ENCODE assay signal across 14 cellular contexts in genomic region chr3:128080323-128080898, GRCh38. TPM values are rescaled to one million over a fixed set of nuclear protein-coding genes. Genes with fewer than 3 reads are reported as not detected.
DNase-seq lines count a peak whose midpoint lies in the region; TF ChIP-seq lines count a peak whose summit lies in the region.
"Had no signal": no experiment of that assay in that cellular context is flagged by ENCODE, and none has a peak within 500 bp of the region (broad histone marks: within the 10 kb centered on the region; RNA-seq: fewer than 3 reads in every experiment).

No MANE protein-coding gene starts in this region.

- no peak overlapping the region for H3K4ac ChIP-seq in mesenchymal stem cell (ENCODE audit: low read depth in 1 of 2, low read length in 2 of 2)

- no peak overlapping the region for H3K9ac ChIP-seq in mesenchymal stem cell (ENCODE audit: low read length)

- H3K4me1 ChIP-seq in mesenchymal stem cell (ENCODE audit: control insufficient read depth, insufficient read depth, low read depth, low read length) = peaks cover 55% of the 10 kb centered on the region

- H2AFZ ChIP-seq in mesenchymal stem cell (ENCODE audit: low read depth, low read length) = no peak overlapping the region

- H3K14ac ChIP-seq in mesenchymal stem cell (ENCODE audit: low read length in 2 of 2) = no peak overlapping the region

- no peaks in the 10 kb centered on the region for H3K27me3 ChIP-seq in mesenchymal stem cell (ENCODE audit: control insufficient read depth in 1 of 2, insufficient read depth in 1 of 2, low read length in 2 of 2)
- H3K27me3 ChIP-seq: testis had no signal

- no peak overlapping the region for H2BK5ac ChIP-seq in mesenchymal stem cell (ENCODE audit: low read depth, low read length, poor library complexity, severe bottlenecking)

- H2BK12ac ChIP-seq in mesenchymal stem cell (ENCODE audit: low read length in 2 of 2) = no peak overlapping the region

- H3K23ac ChIP-seq in mesenchymal stem cell (ENCODE audit: low read length in 2 of 2) = no peak overlapping the region

- no peak overlapping the region for H2AK5ac ChIP-seq in mesenchymal stem cell (ENCODE audit: low read length, severe bottlenecking)

- H2BK120ac ChIP-seq in mesenchymal stem cell (ENCODE audit: low read depth, low read length) = no peak overlapping the region

- no peak overlapping the region for H3K4me3 ChIP-seq in cardiac fibroblast (replicated peaks in 1 of 2; ENCODE audit: low read depth in 2 of 2, low read length in 2 of 2)
- H3K4me3 ChIP-seq in mesenchymal stem cell (ENCODE audit: insufficient read depth in 1 of 2, low read depth in 1 of 2, low read length in 2 of 2) = no peak overlapping the region
- H3K4me3 ChIP-seq: psoas muscle, testis had no signal

- DNase-seq in EH (ENCODE audit: low read depth) = peak; percentile 96
- peak; percentile 54 for DNase-seq in MV-4-11 (lab: John Stamatoyannopoulos, UW)
- peak; percentile 70 to 82 for DNase-seq in cardiac fibroblast (ENCODE audit: low read depth in 2 of 2)
- peak; percentile 92 for DNase-seq in mesenchymal stem cell
- DNase-seq in DMS 273 (lab: John Stamatoyannopoulos, UW; ENCODE audit: unreplicated experiment) = no peak
- DNase-seq in effector CD4-positive, alpha-beta T cell = no peak
- DNase-seq in GDM1 (lab: John Stamatoyannopoulos, UW) = no peak
- DNase-seq in Ammon's horn (ENCODE audit: low spot score) = no peak
- DNase-seq: activated CD4-positive, alpha-beta T cell treated with anti-CD3 and anti-CD28 coated beads, Interleukin-2, amount 50 U/mL, for 48 hours; left ventricle myocardium superior; NCI-H510A treated with DMSO at 0.1 percent for 48 hours; psoas muscle; testis had no signal

- no peak overlapping the region for H4K91ac ChIP-seq in mesenchymal stem cell (ENCODE audit: low read length)

- H3K18ac ChIP-seq in mesenchymal stem cell (ENCODE audit: low read depth in 1 of 2, low read length in 2 of 2) = no peak overlapping the region

- peaks cover 6% of the 10 kb centered on the region for H3K79me1 ChIP-seq in mesenchymal stem cell (replicated peaks; ENCODE audit: low read length, poor library complexity, severe bottlenecking)

- no peak overlapping the region for H2BK15ac ChIP-seq in mesenchymal stem cell (ENCODE audit: low read depth, poor library complexity, severe bottlenecking)

- peaks cover 22 to 28% of the 10 kb centered on the region in 2 experiments for H3K36me3 ChIP-seq in mesenchymal stem cell (ENCODE audit: control insufficient read depth in 1 of 2, insufficient read depth in 2 of 2, low read depth in 1 of 2, low read length in 2 of 2)

- no peak for TF ChIP-seq CTCF in cardiac fibroblast (IDR thresholded peaks at IDR 0.05; ENCODE audit: low read depth, low read length)

- 47% methylated on average over 6 of the region's 6 CpGs for WGBS in mesenchymal stem cell

- H3K27ac ChIP-seq in mesenchymal stem cell (ENCODE audit: low read length, poor library complexity, severe bottlenecking) = no peak overlapping the region
- H3K27ac ChIP-seq: epithelial cell of prostate, psoas muscle, testis had no signal

- H3K9me3 ChIP-seq in mesenchymal stem cell (ENCODE audit: control insufficient read depth, low read length) = no peaks in the 10 kb centered on the region
- H3K9me3 ChIP-seq: psoas muscle, testis had no signal

- no peak overlapping the region for H4K8ac ChIP-seq in mesenchymal stem cell (ENCODE audit: low read length)

- H3K4me2 ChIP-seq in mesenchymal stem cell (ENCODE audit: low read length, poor library complexity, severe bottlenecking) = no peak overlapping the region

RNA-seq across cellular contexts. Expression of gene SEC61A1, which starts 28.2 kb away (rescaled TPM):
- polyA plus RNA-seq in mesenchymal stem cell (2013, experiment 1 of 2) = 327 TPM
- polyA plus RNA-seq in mesenchymal stem cell (2013, experiment 2 of 2) = 323 TPM

RNA-seq across cellular contexts. Expression of gene RUVBL1, which starts 43.2 kb away (rescaled TPM):
- 22.4 TPM for polyA plus RNA-seq in mesenchymal stem cell (2013, experiment 1 of 2)
- polyA plus RNA-seq in mesenchymal stem cell (2013, experiment 2 of 2) = 22.3 TPM

Comparison
In these comparisons a context has a peak if more than half of its experiments do, and no peak if none do; other contexts are left out.
1. DNase-seq: peak in EH (single experiment), MV-4-11 (single experiment), cardiac fibroblast (2 of 2) and mesenchymal stem cell (single experiment); none in DMS 273 (single experiment), effector CD4-positive, alpha-beta T cell (single experiment), GDM1 (single experiment) and Ammon's horn (single experiment).